22 cellular contexts compared by ENCODE assay signal in the genomic region with DNA sequence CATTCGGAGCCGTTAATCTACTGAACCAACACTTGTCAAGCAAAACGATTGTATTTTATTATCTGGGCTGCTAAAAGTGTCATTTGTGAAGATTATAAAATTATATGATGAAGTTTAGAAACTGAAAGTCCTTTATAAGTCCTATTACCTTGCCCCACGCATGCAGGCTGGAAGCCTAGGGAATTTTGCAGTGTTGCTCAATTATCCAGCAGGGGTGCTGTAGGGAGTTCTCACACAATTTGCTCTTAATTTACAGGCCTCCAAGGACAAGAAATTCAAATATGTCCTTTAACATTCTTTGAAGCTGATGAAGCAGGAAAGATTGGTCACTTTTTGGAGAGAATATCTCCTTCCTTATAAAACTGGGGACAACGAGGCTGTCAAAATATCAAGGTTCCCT.
"Had no signal": no experiment of that assay in that cellular context is flagged by ENCODE, and none has a peak within 500 bp of the region (broad histone marks: within the 10 kb centered on the region; RNA-seq: fewer than 3 reads in every experiment).

No MANE protein-coding gene starts in this region.

- H3K36me3 Mint-ChIP-seq: naive B cell; stimulated activated effector memory CD8-positive, alpha-beta T cell treated with anti-CD3 and anti-CD28 coated beads, Interleukin-12 subunit alpha, Interleukin-12 subunit beta, amount 100 ng/mL, for 72 hours had no signal

- H3K9me3 ChIP-seq: suprapubic skin, thyroid gland, upper lobe of left lung, uterus had no signal

- H3K36me3 ChIP-seq: suprapubic skin, thyroid gland, upper lobe of left lung, uterus had no signal

- H3K4me3 Mint-ChIP-seq: naive B cell; nephron progenitor cell; stimulated activated effector memory CD8-positive, alpha-beta T cell treated with anti-CD3 and anti-CD28 coated beads, Interleukin-12 subunit alpha, Interleukin-12 subunit beta, amount 100 ng/mL, for 72 hours had no signal

- H3K27ac ChIP-seq: dorsolateral prefrontal cortex, suprapubic skin, thyroid gland, upper lobe of left lung, uterus had no signal

- H3K9me3 Mint-ChIP-seq: stimulated activated effector memory CD8-positive, alpha-beta T cell treated with anti-CD3 and anti-CD28 coated beads, Interleukin-12 subunit alpha, Interleukin-12 subunit beta, amount 100 ng/mL, for 72 hours had no signal

- H3K4me1 Mint-ChIP-seq: naive B cell; nephron progenitor cell; stimulated activated effector memory CD8-positive, alpha-beta T cell treated with anti-CD3 and anti-CD28 coated beads, Interleukin-12 subunit alpha, Interleukin-12 subunit beta, amount 100 ng/mL, for 72 hours had no signal

- H3K27ac Mint-ChIP-seq: naive B cell; nephron progenitor cell; progenitor cell of endocrine pancreas; stimulated activated effector memory CD8-positive, alpha-beta T cell treated with anti-CD3 and anti-CD28 coated beads, Interleukin-12 subunit alpha, Interleukin-12 subunit beta, amount 100 ng/mL, for 72 hours had no signal

- H3K27me3 Mint-ChIP-seq: naive B cell, progenitor cell of endocrine pancreas had no signal

- H3K27me3 ChIP-seq: dorsolateral prefrontal cortex, suprapubic skin, thyroid gland, upper lobe of left lung, uterus had no signal

- ATAC-seq: esophagus mucosa; left colon; left ventricle myocardium superior; right cardiac atrium; stimulated activated effector memory CD8-positive, alpha-beta T cell treated with anti-CD3 and anti-CD28 coated beads, Interleukin-12 subunit alpha, Interleukin-12 subunit beta, amount 100 ng/mL, for 72 hours; stimulated activated naive CD8-positive, alpha-beta T cell treated with anti-CD3 and anti-CD28 coated beads, Interleukin-15, Interleukin-2, amounts not matched to agents 100 U/mL and 50 U/mL, for 24 hours had no signal

- FAIRE-seq: endometrium had no signal

- H3K4me1 ChIP-seq: suprapubic skin, thyroid gland, upper lobe of left lung, uterus had no signal

- H3K4me3 ChIP-seq: dorsolateral prefrontal cortex, lung, smooth muscle cell, suprapubic skin, thyroid gland, upper lobe of left lung, uterus had no signal

- DNase-seq: cortex of kidney; dorsolateral prefrontal cortex; effector CD8-positive, alpha-beta T cell; left colon; left ventricle myocardium superior; mesenchymal stem cell; naive B cell; nephron progenitor cell; right cardiac atrium; stimulated activated CD4-positive, alpha-beta T cell treated with anti-CD3 and anti-CD28 coated beads, Interleukin-4, amount 100 ng/mL, for 1 hour; stimulated activated CD8-positive, alpha-beta memory T cell treated with anti-CD3 and anti-CD28 coated beads, Interleukin-4, amount 100 ng/mL, for 48 hours; stimulated activated naive CD8-positive, alpha-beta T cell treated with anti-CD3 and anti-CD28 coated beads, Interleukin-15, Interleukin-2, amounts not matched to agents 100 U/mL and 50 U/mL, for 24 hours; thyroid gland; upper lobe of left lung; uterus had no signal

- H3K4me2 ChIP-seq: smooth muscle cell had no signal
